ENCODE assay signal across 8 cellular contexts in genomic region chr1:225441314-225442119, GRCh38. TPM values are rescaled to one million over a fixed set of nuclear protein-coding genes. Genes with fewer than 3 reads are reported as not detected.
DNase-seq lines count a peak whose midpoint lies in the region; ATAC-seq and TF ChIP-seq lines count a peak whose summit lies in the region.

No MANE protein-coding gene starts in this region.

- H3K36me3 Mint-ChIP-seq in activated CD4-positive, alpha-beta memory T cell treated with anti-CD3 and anti-CD28 coated beads, Interleukin-2, amount 10 ng/mL, durations not matched to agents 7 days and 5 days (ENCODE audit: low read depth) = no peaks in the 10 kb centered on the region
- no peaks in the 10 kb centered on the region for H3K36me3 Mint-ChIP-seq in nephron (ENCODE audit: low read depth)

- intact Hi-C loops in dorsolateral prefrontal cortex (cut with DNase I) = no loop called here

- peak overlapping the region in 2 of 59 donors; percentile 22 to 33 for H3K27ac ChIP-seq in dorsolateral prefrontal cortex

- peaks cover 56% of the 10 kb centered on the region for H3K4me1 Mint-ChIP-seq in activated CD4-positive, alpha-beta memory T cell treated with anti-CD3 and anti-CD28 coated beads, Interleukin-2, amount 10 ng/mL, durations not matched to agents 7 days and 5 days
- H3K4me1 Mint-ChIP-seq in nephron = peaks cover 60% of the 10 kb centered on the region

- ATAC-seq in GM18508 (IDR thresholded peaks at IDR 0.05; ENCODE audit: insufficient read depth, unreplicated experiment) = peak; percentile 29
- ATAC-seq in HG02763 (IDR thresholded peaks at IDR 0.05; ENCODE audit: unreplicated experiment) = peak; percentile 40
- no peak for ATAC-seq in GM18520 (IDR thresholded peaks at IDR 0.05; ENCODE audit: unreplicated experiment)

- no peaks in the 10 kb centered on the region for H3K27me3 ChIP-seq in dorsolateral prefrontal cortex

- POLR2A ChIA-PET in activated CD4-positive, alpha-beta memory T cell treated with anti-CD3 and anti-CD28 coated beads, Interleukin-2, amount 10 ng/mL, durations not matched to agents 7 days and 5 days (lab: Charles Lee) = interaction anchor here (1.0 to 10.1 kb wide), 4 partner anchors 13 to 621 kb away, joined by 3 to 338 read pairs (median 152); partner anchors contain the start of genes H3-3A and LBR

- H3K4me3 ChIP-seq in dorsolateral prefrontal cortex = no peak overlapping the region

- H3K9me3 Mint-ChIP-seq in activated CD4-positive, alpha-beta memory T cell treated with anti-CD3 and anti-CD28 coated beads, Interleukin-2, amount 10 ng/mL, durations not matched to agents 7 days and 5 days = no peaks in the 10 kb centered on the region
- H3K9me3 Mint-ChIP-seq in nephron = peaks cover 2% of the 10 kb centered on the region

- no peaks in the 10 kb centered on the region for H3K27me3 Mint-ChIP-seq in activated CD4-positive, alpha-beta memory T cell treated with anti-CD3 and anti-CD28 coated beads, Interleukin-2, amount 10 ng/mL, durations not matched to agents 7 days and 5 days
- H3K27me3 Mint-ChIP-seq in nephron (ENCODE audit: low read depth) = peaks cover 17% of the 10 kb centered on the region

- peak overlapping the region; percentile 38 for H3K4me3 Mint-ChIP-seq in activated CD4-positive, alpha-beta memory T cell treated with anti-CD3 and anti-CD28 coated beads, Interleukin-2, amount 10 ng/mL, durations not matched to agents 7 days and 5 days
- peak overlapping the region in 1 of 3 experiments; percentile 19 for H3K4me3 Mint-ChIP-seq in nephron

- H3K27ac Mint-ChIP-seq in activated CD4-positive, alpha-beta memory T cell treated with anti-CD3 and anti-CD28 coated beads, Interleukin-2, amount 10 ng/mL, durations not matched to agents 7 days and 5 days = peak overlapping the region; percentile 71
- H3K27ac Mint-ChIP-seq in nephron = peak overlapping the region; percentile 88 to 91 (median 89)

- no peak for DNase-seq in activated CD4-positive, alpha-beta memory T cell treated with anti-CD3 and anti-CD28 coated beads, Interleukin-2, amount 10 ng/mL, durations not matched to agents 7 days and 5 days
- no peak for DNase-seq in erythroblast (lab: John Stamatoyannopoulos, UW)
- DNase-seq in dorsolateral prefrontal cortex = no peak
- no peak for DNase-seq in stimulated activated naive CD4-positive, alpha-beta T cell (lab: John Stamatoyannopoulos, UW)

- TF ChIP-seq CTCF in nephron (IDR thresholded peaks at IDR 0.05; ENCODE audit: unreplicated experiment in 3 of 3) (peak; percentile 24 to 49 (median 40)), dorsolateral prefrontal cortex (IDR thresholded peaks at IDR 0.05 in 54 of 56, conservative IDR thresholded peaks at IDR 0.05 in 2 of 56; ENCODE audit: low read depth in 1 of 56, partially characterized antibody in 56 of 56) (peak in 27 of 56 donors; percentile 6 to 37 (median 18))

- no peak for TF ChIP-seq POLR2A in erythroblast (IDR thresholded peaks at IDR 0.05; ENCODE audit: low read length)

- CTCF ChIA-PET in activated CD4-positive, alpha-beta memory T cell treated with anti-CD3 and anti-CD28 coated beads, Interleukin-2, amount 10 ng/mL, durations not matched to agents 7 days and 5 days (lab: Charles Lee) = interaction anchor here (0.7 to 7.7 kb wide), 9 partner anchors 9 to 34 kb away, joined by 3 to 92 read pairs (median 5); partner anchors contain the start of gene LBR

RNA-seq across cellular contexts. Expression of gene LBR, which starts 13.7 kb away (rescaled TPM):
- total RNA-seq in activated CD4-positive, alpha-beta memory T cell treated with anti-CD3 and anti-CD28 coated beads, Interleukin-2, amount 10 ng/mL, durations not matched to agents 7 days and 5 days = 100 to 1,000 TPM; 251 to 259 TPM
- total RNA-seq in dorsolateral prefrontal cortex = 10 to 100 TPM; 14.6 to 57.5 (median 26.2) TPM

Comparison
In these comparisons a context has a peak if more than half of its experiments do, and no peak if none do; other contexts are left out.
1. RNA of gene LBR, which starts 13.7 kb away (total RNA-seq): 251 to 259 TPM in activated CD4-positive, alpha-beta memory T cell treated with anti-CD3 and anti-CD28 coated beads, Interleukin-2, amount 10 ng/mL, durations not matched to agents 7 days and 5 days; 14.6 to 57.5 TPM in dorsolateral prefrontal cortex; every median in the first group is over 4 times any median in the second.